In the genomic region with DNA sequence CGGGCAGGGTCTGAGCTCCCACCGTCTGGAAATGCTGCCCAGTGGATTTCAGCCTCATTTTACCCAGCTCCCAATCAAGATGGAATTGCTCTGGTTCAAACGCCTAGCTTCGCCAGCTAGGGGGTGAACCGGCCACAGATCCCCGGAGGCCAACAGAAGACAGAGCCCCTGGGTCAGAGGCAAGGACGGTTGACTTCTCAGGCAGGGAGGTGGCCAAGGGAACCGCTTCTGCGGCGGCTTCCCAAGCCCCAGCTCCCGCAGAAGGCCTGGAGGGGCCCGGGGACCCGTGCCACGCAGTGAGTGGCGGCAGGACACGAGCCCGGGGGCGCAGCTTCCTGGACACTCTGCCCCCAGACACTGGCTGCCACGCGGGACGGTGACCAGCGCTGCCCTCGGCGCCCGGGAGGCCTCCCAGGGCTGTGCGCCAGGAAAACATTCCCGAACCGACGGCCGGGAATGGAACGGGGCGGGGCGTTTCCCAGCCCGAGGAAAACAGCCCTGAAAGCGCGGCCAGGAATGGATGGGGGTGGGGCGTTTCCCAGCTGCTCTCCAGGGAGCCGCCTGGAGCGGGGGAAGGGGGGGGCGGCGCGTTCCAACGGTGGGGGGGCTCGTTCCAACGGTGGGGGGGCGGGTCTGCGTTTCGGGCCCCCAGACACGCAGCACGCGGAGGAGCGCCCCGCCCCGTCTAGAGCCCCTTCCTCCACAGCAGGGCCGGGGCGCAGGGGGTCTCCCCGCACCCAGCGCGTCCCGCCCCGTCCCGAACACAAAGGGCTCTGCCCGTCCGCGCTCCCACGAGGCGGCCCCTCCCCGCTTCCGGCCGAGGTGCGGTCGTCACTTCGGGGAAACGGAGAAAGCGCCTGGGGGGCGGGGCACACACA, we compare ENCODE assay signal across 8 cellular contexts. TPM values are rescaled to one million over a fixed set of nuclear protein-coding genes. Genes with fewer than 3 reads are reported as not detected.
DNase-seq lines count a peak whose midpoint lies in the region; ATAC-seq lines count a peak whose summit lies in the region.

No MANE protein-coding gene starts in this region.

- peak overlapping the region; percentile 95 for H2BK5ac ChIP-seq in mesendoderm (ENCODE audit: low read length)

- WGBS in mesendoderm (ENCODE audit: extremely low coverage, insufficient coverage, low lambda C conversion rate), result no CpG with 5 or more reads among the region's 76 CpGs

- H3K27me3 Mint-ChIP-seq in effector memory CD8-positive, alpha-beta T cell, result no peaks in the 10 kb centered on the region

- peaks cover 4% of the 10 kb centered on the region; the same call in 1 of the 2 replicates for H3K9me3 ChIP-seq in HAP-1

- peak overlapping the region; percentile 77 for H2BK120ac ChIP-seq in mesendoderm (ENCODE audit: low read depth, low read length)

- H3K79me1 ChIP-seq in mesendoderm (ENCODE audit: low read length), result no peaks in the 10 kb centered on the region

- peak overlapping the region; percentile 95 for H3K23ac ChIP-seq in mesendoderm (ENCODE audit: low read length)

- H3K36me3 Mint-ChIP-seq in effector memory CD8-positive, alpha-beta T cell (ENCODE audit: insufficient read depth), result peaks cover 14% of the 10 kb centered on the region

- H3K9me3 Mint-ChIP-seq in effector memory CD8-positive, alpha-beta T cell, result no peaks in the 10 kb centered on the region

- H3K79me2 ChIP-seq in mesendoderm (ENCODE audit: control insufficient read depth, insufficient read depth, low read length), result no peaks in the 10 kb centered on the region

- H4K5ac ChIP-seq in mesendoderm (ENCODE audit: low read length), result peak overlapping the region; percentile 94

- H3K56ac ChIP-seq in mesendoderm (ENCODE audit: low read length), result peak overlapping the region; percentile 95

- in situ Hi-C loops in HAP-1 (cut with MboI; ENCODE audit: low sequenced_read_pairs), result no loop called here

- peak overlapping the region; percentile 95 for H2AK5ac ChIP-seq in mesendoderm (ENCODE audit: low read length)

- peak overlapping the region; percentile 34 for H3K4me3 ChIP-seq in HAP-1
- no peak overlapping the region for H3K4me3 ChIP-seq in mesendoderm (ENCODE audit: low read length)

- peak overlapping the region; percentile 95 for H3K18ac ChIP-seq in mesendoderm (ENCODE audit: low read length)

- H3K4me1 ChIP-seq in HAP-1 (peaks cover 11% of the 10 kb centered on the region), mesendoderm (ENCODE audit: control insufficient read depth, low read depth, low read length) (peaks cover 6% of the 10 kb centered on the region)

- H3K27me3 ChIP-seq in HAP-1 (ENCODE audit: low read depth) (no peaks in the 10 kb centered on the region), mesendoderm (ENCODE audit: insufficient read depth, low read length, poor library complexity) (no peaks in the 10 kb centered on the region)

- H3K9ac ChIP-seq in mesendoderm (ENCODE audit: low read length), result peak overlapping the region; percentile 87

- H3K4me2 ChIP-seq in mesendoderm (ENCODE audit: low read length), result peak overlapping the region; percentile 42

- H3K36me3 ChIP-seq in HAP-1 (replicated peaks) (no peaks in the 10 kb centered on the region), mesendoderm (ENCODE audit: control insufficient read depth, insufficient read depth, low read length) (no peaks in the 10 kb centered on the region)

- H4K8ac ChIP-seq in mesendoderm (ENCODE audit: low read depth, low read length), result no peak overlapping the region

- no peak overlapping the region for H2BK15ac ChIP-seq in mesendoderm (replicated peaks; ENCODE audit: low read depth)

- ATAC-seq in effector memory CD8-positive, alpha-beta T cell (replicated peaks), result peak; percentile 62
- ATAC-seq in GM21526 (IDR thresholded peaks at IDR 0.05; ENCODE audit: low FRiP score, unreplicated experiment), result no peak

- H3K4me1 Mint-ChIP-seq in effector memory CD8-positive, alpha-beta T cell (ENCODE audit: low read depth in 2 of 2), result peaks cover 36 to 38% of the 10 kb centered on the region in 2 donors

- H3K27ac ChIP-seq in mesendoderm (ENCODE audit: low read depth, low read length), result peak overlapping the region; percentile 98

- peak overlapping the region; percentile 97 for H3K4ac ChIP-seq in mesendoderm (ENCODE audit: low read depth, low read length)

- H3K4me3 Mint-ChIP-seq in effector memory CD8-positive, alpha-beta T cell, result peak overlapping the region; percentile 58 to 61

- peak overlapping the region; percentile 52 to 61 for H3K27ac Mint-ChIP-seq in effector memory CD8-positive, alpha-beta T cell

- DNase-seq in CMK (ENCODE audit: low read depth) (peak; percentile 63), HAP-1 (ENCODE audit: low spot score in 2 of 2) (peak; percentile 80 to 94), NCI-H510A (lab: John Stamatoyannopoulos, UW) (peak; percentile 61), mesendoderm (peak; percentile 98)
- DNase-seq in activated CD8-positive, alpha-beta memory T cell treated with anti-CD3 and anti-CD28 coated beads, Interleukin-2, amount 50 U/mL, for 1 hour (ENCODE audit: extremely low read depth), result peak; percentile 61
- peak; percentile 70 to 72 (median 71) for DNase-seq in effector memory CD8-positive, alpha-beta T cell
- peak; percentile 78 for DNase-seq in stimulated activated CD8-positive, alpha-beta memory T cell treated with anti-CD3 and anti-CD28 coated beads, Interleukin-12 subunit alpha, Interleukin-12 subunit beta, amount 100 ng/mL, for 4 hours (ENCODE audit: low read depth)

RNA-seq across cellular contexts. Expression of a gene that starts 13.5 kb away (rescaled TPM):
- 24.9 TPM for polyA plus RNA-seq in mesendoderm (2013, experiment 1 of 2)
- 24.4 TPM for polyA plus RNA-seq in mesendoderm (2013, experiment 2 of 2)

RNA-seq across cellular contexts. Expression of a gene that starts 35.2 kb away (rescaled TPM):
- polyA plus RNA-seq in mesendoderm (2013, experiment 1 of 2), result 612 TPM
- polyA plus RNA-seq in mesendoderm (2013, experiment 2 of 2), result 633 TPM

RNA-seq across cellular contexts. Expression of a gene that starts 38.2 kb away (rescaled TPM):
- 13.1 TPM for polyA plus RNA-seq in mesendoderm (2013, experiment 1 of 2)
- 14.1 TPM for polyA plus RNA-seq in mesendoderm (2013, experiment 2 of 2)

RNA-seq across cellular contexts. Expression of a gene that starts 42.0 kb away (rescaled TPM):
- 1,155 TPM for polyA plus RNA-seq in mesendoderm (2013, experiment 1 of 2)
- polyA plus RNA-seq in mesendoderm (2013, experiment 2 of 2), result 1,131 TPM

RNA-seq across cellular contexts. Expression of a gene that starts 48.2 kb away (rescaled TPM):
- 1,871 TPM for polyA plus RNA-seq in mesendoderm (2013, experiment 1 of 2)
- polyA plus RNA-seq in mesendoderm (2013, experiment 2 of 2), result 1,795 TPM
